ENCODE assay signal across 8 cellular contexts in the genomic region with DNA sequence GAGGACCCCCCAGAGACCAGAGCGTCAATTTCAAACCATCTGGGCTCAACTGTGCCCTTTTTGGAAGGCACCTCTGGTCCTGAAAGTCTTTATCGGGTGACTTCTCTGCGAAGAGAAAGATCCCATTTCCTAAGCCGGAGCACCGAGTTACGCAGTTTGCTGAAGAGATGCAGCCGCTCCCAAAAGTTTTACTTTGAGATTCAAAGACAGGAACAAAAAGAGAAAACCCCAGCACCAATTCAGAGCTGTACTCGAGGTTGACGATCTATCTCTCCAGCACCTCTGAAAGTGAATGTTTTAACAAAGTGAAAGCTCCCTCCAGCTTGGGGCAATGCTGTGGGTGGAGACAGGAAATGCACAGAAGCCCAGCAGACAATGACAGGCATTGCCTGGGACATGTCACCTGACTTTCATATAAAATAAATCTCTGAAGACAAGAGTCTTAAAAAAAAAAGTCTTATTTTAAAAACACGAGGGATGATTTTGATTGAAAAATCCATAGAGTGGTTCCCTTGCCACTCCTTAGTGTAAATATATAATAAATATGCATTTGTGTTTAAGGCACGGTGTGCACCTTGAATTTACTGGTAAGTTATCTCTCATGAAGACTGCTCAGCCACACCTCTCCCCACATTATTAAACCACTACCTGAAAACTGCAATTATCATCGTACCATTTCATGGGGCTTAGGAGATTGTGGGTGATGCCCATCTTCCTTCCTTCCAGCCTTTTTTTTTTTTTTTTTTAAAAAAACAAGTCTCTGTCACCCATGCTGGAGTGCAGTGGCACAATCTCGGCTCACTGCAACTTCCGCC.
A peak's percentile ranks its signal among the peaks of the same experiment; 100 is the strongest.
DNase-seq lines count a peak whose midpoint lies in the region; ATAC-seq, FAIRE-seq and TF ChIP-seq lines count a peak whose summit lies in the region.

No MANE protein-coding gene starts in this region.

- H3K4me1 ChIP-seq in ES-I3 (ENCODE audit: insufficient read depth, low read length) (peaks cover 40% of the 10 kb centered on the region), HEK293 (ENCODE audit: control insufficient read depth, insufficient read depth, low read length) (peaks cover 5% of the 10 kb centered on the region; the same call in 1 of the 2 replicates), foreskin keratinocyte (peaks cover 4% of the 10 kb centered on the region), pancreas (peaks cover 0 to 7% (median 0%) of the 10 kb centered on the region in 3 donors), thyroid gland (peaks cover 3 to 39% of the 10 kb centered on the region in 2 donors)

- H3K9me3 ChIP-seq in ES-I3 (ENCODE audit: control insufficient read depth, insufficient read depth, low read length) (no peaks in the 10 kb centered on the region), HEK293 (ENCODE audit: control insufficient read depth, insufficient read depth, low read depth, low read length) (no peaks in the 10 kb centered on the region), pancreas (no peaks in the 10 kb centered on the region), thyroid gland (no peaks in the 10 kb centered on the region)

- intact Hi-C loops in pancreas (cut with DNase I) (no loop called here), thyroid gland (cut with DNase I) (no loop called here)

- ATAC-seq in foreskin keratinocyte (peak; percentile 56), pancreas (peak in 3 of 4 donors; percentile 80 to 84 (median 81))

- H3K36me3 ChIP-seq in ES-I3 (ENCODE audit: insufficient read depth, low read length) (no peaks in the 10 kb centered on the region), HEK293 (ENCODE audit: control insufficient read depth in 2 of 2, insufficient read depth in 1 of 2, low read length in 2 of 2) (peaks cover 0 to 3% of the 10 kb centered on the region in 2 experiments; a peak in 2 of 3 replicates), pancreas (no peaks in the 10 kb centered on the region), thyroid gland (no peaks in the 10 kb centered on the region)

- H3K27ac ChIP-seq in HEK293 (ENCODE audit: extremely low read depth, low read depth, low read length) (no peak overlapping the region), foreskin keratinocyte (peak overlapping the region; percentile 31), pancreas (peak overlapping the region in 3 of 4 donors; percentile 28 to 67 (median 57)), thyroid gland (peak overlapping the region; percentile 31 to 90 (median 82))

- 55 to 56% methylated on average over 14 of the region's 14 CpGs for WGBS in pancreas, 2 donors
- WGBS in thyroid gland, 2 donors: 44% methylated on average over 14 of the region's 14 CpGs

- H3K4me3 ChIP-seq in HEK293 (ENCODE audit: low read depth, low read length): peak overlapping the region; percentile 21
- H3K4me3 ChIP-seq in pancreas: peak overlapping the region in 2 of 4 donors; percentile 14 to 28
- H3K4me3 ChIP-seq in thyroid gland (replicated peaks in 1 of 3): peak overlapping the region in 1 of 3 donors; percentile 28

- TF ChIP-seq POLR2A in thyroid gland (IDR thresholded peaks at IDR 0.05): peak in 1 of 2 donors; percentile 43

- peak overlapping the region; percentile 62 for H3K9ac ChIP-seq in ES-I3 (ENCODE audit: low read depth, low read length)

- POLR2A ChIA-PET in HEK293 (lab: Yijun Ruan, JAX): interaction anchor here (1.2 kb wide), 1 partner anchor 11 kb away, joined by 3 read pairs; no protein-coding TSS in a partner anchor

- TF ChIP-seq CTCF in HEK293 (tag by site-specific recombination; IDR thresholded peaks at IDR 0.05) (no peak), foreskin keratinocyte (conservative IDR thresholded peaks at IDR 0.05) (no peak), pancreas (IDR thresholded peaks at IDR 0.05) (no peak), thyroid gland (IDR thresholded peaks at IDR 0.05) (no peak), D721Med (IDR thresholded peaks at IDR 0.05; ENCODE audit: insufficient read depth, missing control alignments) (no peak)

- no peak for FAIRE-seq in pancreas (lab: Jason Lieb, UNC)
- FAIRE-seq in D721Med (lab: Jason Lieb, UNC): no peak

- CTCF ChIA-PET in HEK293 (lab: Yijun Ruan, JAX): interaction anchor here (0.6 to 1.2 kb wide), 4 partner anchors 10 to 23 kb away, joined by 3 to 8 read pairs (median 4); no protein-coding TSS in a partner anchor

- DNase-seq in NK-92 (lab: John Stamatoyannopoulos, UW; ENCODE audit: unreplicated experiment) (peak; percentile 5), activated T-helper 1 cell treated with Interleukin-2 at 50 U/mL for 16 hours (ENCODE audit: low read depth) (peak; percentile 56), foreskin keratinocyte (peak in 1 of 2 donors; percentile 29), pancreas (no peak), thyroid gland (peak; percentile 26 to 33), D721Med (ENCODE audit: insufficient read length, low spot score) (no peak)

- no peaks in the 10 kb centered on the region for H3K27me3 ChIP-seq in foreskin keratinocyte
- H3K27me3 ChIP-seq in pancreas: no peaks in the 10 kb centered on the region
- no peaks in the 10 kb centered on the region for H3K27me3 ChIP-seq in thyroid gland

TF ChIP-seq in HEK293, 187 proteins besides CTCF, POLR2A, EP300 and RAD21:
- TF ChIP-seq MEIS1 (CRISPR knock-in tag; IDR thresholded peaks at IDR 0.05; ENCODE audit: borderline replicate concordance) (0 out of 2 replicates have a peak, but pooled peaks have one; percentile 23), PRDM1 (tag by site-specific recombination; IDR thresholded peaks at IDR 0.05) (peak; percentile 62)
- TF ChIP-seq, protein P1, sequence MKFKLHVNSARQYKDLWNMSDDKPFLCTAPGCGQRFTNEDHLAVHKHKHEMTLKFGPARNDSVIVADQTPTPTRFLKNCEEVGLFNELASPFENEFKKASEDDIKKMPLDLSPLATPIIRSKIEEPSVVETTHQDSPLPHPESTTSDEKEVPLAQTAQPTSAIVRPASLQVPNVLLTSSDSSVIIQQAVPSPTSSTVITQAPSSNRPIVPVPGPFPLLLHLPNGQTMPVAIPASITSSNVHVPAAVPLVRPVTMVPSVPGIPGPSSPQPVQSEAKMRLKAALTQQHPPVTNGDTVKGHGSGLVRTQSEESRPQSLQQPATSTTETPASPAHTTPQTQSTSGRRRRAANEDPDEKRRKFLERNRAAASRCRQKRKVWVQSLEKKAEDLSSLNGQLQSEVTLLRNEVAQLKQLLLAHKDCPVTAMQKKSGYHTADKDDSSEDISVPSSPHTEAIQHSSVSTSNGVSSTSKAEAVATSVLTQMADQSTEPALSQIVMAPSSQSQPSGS (tag by site-specific recombination; IDR thresholded peaks at IDR 0.05; ENCODE audit: low read depth): no peak
- TF ChIP-seq, protein P2, sequence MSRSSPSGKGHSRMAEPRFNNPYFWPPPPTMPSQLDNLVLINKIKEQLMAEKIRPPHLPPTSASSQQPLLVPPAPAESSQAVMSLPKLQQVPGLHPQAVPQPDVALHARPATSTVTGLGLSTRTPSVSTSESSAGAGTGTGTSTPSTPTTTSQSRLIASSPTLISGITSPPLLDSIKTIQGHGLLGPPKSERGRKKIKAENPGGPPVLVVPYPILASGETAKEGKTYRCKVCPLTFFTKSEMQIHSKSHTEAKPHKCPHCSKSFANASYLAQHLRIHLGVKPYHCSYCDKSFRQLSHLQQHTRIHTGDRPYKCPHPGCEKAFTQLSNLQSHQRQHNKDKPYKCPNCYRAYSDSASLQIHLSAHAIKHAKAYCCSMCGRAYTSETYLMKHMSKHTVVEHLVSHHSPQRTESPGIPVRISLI (tag by site-specific recombination; IDR thresholded peaks at IDR 0.05): peak; percentile 33; the same call in 1 of the 2 replicates

Comparison
In these comparisons a context has a peak if more than half of its experiments do, and no peak if none do; other contexts are left out.
1. DNase-seq: peak in NK-92 (single experiment), activated T-helper 1 cell treated with Interleukin-2 at 50 U/mL for 16 hours (single experiment) and thyroid gland (2 of 2); none in pancreas (0 of 6) and D721Med (single experiment).